ENCODE assay signal across 8 cellular contexts in genomic region chr9:77647659-77648457, GRCh38. TPM values are rescaled to one million over a fixed set of nuclear protein-coding genes. Genes with fewer than 3 reads are reported as not detected.
DNase-seq lines count a peak whose midpoint lies in the region; ATAC-seq and TF ChIP-seq lines count a peak whose summit lies in the region.

TSS of gene GNA14 (minus strand) at chr9:77648322. CDS start at chr9:77647793, 529 bp downstream.

- POLR2A ChIA-PET in CD4-positive, alpha-beta T cell (lab: Charles Lee): no interaction called here

- H3K27me3 ChIP-seq in CD4-positive, alpha-beta T cell (ENCODE audit: control insufficient read depth, insufficient read depth, low read length): peaks cover 41% of the 10 kb centered on the region
- peaks cover 28% of the 10 kb centered on the region for H3K27me3 ChIP-seq in RWPE2 (ENCODE audit: insufficient read depth, poor library complexity, severe bottlenecking)

- intact Hi-C loops in CD4-positive, alpha-beta T cell (cut with DNase I, micrococcal nuclease): no loop called here

- H3K27ac ChIP-seq in CD4-positive, alpha-beta T cell (ENCODE audit: low read depth, low read length): no peak within 1 kb of the TSS
- no peak within 1 kb of the TSS for H3K27ac ChIP-seq in RWPE2 (ENCODE audit: poor library complexity, severe bottlenecking)

- H3K9me3 ChIP-seq in CD4-positive, alpha-beta T cell (ENCODE audit: control insufficient read depth, low read length): no peaks in the 10 kb centered on the region
- H3K9me3 ChIP-seq in RWPE2 (ENCODE audit: severe bottlenecking): no peaks in the 10 kb centered on the region

- no peaks in the 10 kb centered on the region for H3K36me3 Mint-ChIP-seq in CD4-positive, alpha-beta T cell (ENCODE audit: low read depth)
- H3K36me3 Mint-ChIP-seq in nephron (ENCODE audit: low read depth): no peaks in the 10 kb centered on the region

- no peak for TF ChIP-seq CTCF in CD4-positive, alpha-beta T cell (IDR thresholded peaks at IDR 0.05)
- no peak for TF ChIP-seq CTCF in RWPE2 (IDR thresholded peaks at IDR 0.05; ENCODE audit: poor library complexity, severe bottlenecking)
- no peak for TF ChIP-seq CTCF in nephron (IDR thresholded peaks at IDR 0.05; ENCODE audit: unreplicated experiment in 3 of 3)

- H3K9me3 Mint-ChIP-seq in CD4-positive, alpha-beta T cell: no peaks in the 10 kb centered on the region
- no peaks in the 10 kb centered on the region for H3K9me3 Mint-ChIP-seq in nephron

- no peaks in the 10 kb centered on the region for H3K4me1 ChIP-seq in RWPE2 (ENCODE audit: insufficient read depth, poor library complexity, severe bottlenecking)

- DNase-seq in CD4-positive, alpha-beta T cell: no peak
- no peak for DNase-seq in RWPE2 (ENCODE audit: low spot score)
- DNase-seq in fibroblast of peridontal ligament (ENCODE audit: extremely low read depth): peak; percentile 5
- no peak for DNase-seq in SHP77 treated with DMSO at 0.1 percent for 48 hours (lab: John Stamatoyannopoulos, UW)
- DNase-seq in central memory CD4-positive, alpha-beta T cell: no peak
- no peak for DNase-seq in stimulated activated naive CD4-positive, alpha-beta T cell treated with Interleukin-2 at 50 U/mL for 16 hours (lab: John Stamatoyannopoulos, UW)

- no peaks in the 10 kb centered on the region for H3K36me3 ChIP-seq in RWPE2 (ENCODE audit: low read depth)

- peak within 1 kb of the TSS; percentile 20 for H3K4me3 ChIP-seq in RWPE2 (ENCODE audit: severe bottlenecking)

- no peak within 1 kb of the TSS for H3K27ac Mint-ChIP-seq in CD4-positive, alpha-beta T cell
- no peak within 1 kb of the TSS for H3K27ac Mint-ChIP-seq in nephron

- H3K4me1 Mint-ChIP-seq in CD4-positive, alpha-beta T cell (ENCODE audit: low read depth): peaks cover 15% of the 10 kb centered on the region
- H3K4me1 Mint-ChIP-seq in nephron: peaks cover 13% of the 10 kb centered on the region

- H3K4me3 Mint-ChIP-seq in CD4-positive, alpha-beta T cell: peak within 1 kb of the TSS; percentile 38
- peak within 1 kb of the TSS; percentile 26 to 69 (median 35) for H3K4me3 Mint-ChIP-seq in nephron

- CTCF ChIA-PET in CD4-positive, alpha-beta T cell (lab: Charles Lee): no interaction called here

- H3K27me3 Mint-ChIP-seq in CD4-positive, alpha-beta T cell: peaks cover 58% of the 10 kb centered on the region
- peaks cover 12% of the 10 kb centered on the region for H3K27me3 Mint-ChIP-seq in nephron (ENCODE audit: low read depth)

- no peak for ATAC-seq in CD4-positive, alpha-beta T cell (ENCODE audit: poor library complexity)
- ATAC-seq in RWPE2 (ENCODE audit: low read depth) (peak; percentile 55; the same call in 2 of the 3 replicates), HG02885 (IDR thresholded peaks at IDR 0.05; ENCODE audit: poor library complexity, unreplicated experiment) (no peak)

RNA-seq across cellular contexts. Expression of gene GNA14, which starts in this region (rescaled TPM):
- not detected for total RNA-seq in CD4-positive, alpha-beta T cell
